16 cellular contexts compared by ENCODE assay signal in genomic region chr9:107172979-107173347, GRCh38.
DNase-seq lines count a peak whose midpoint lies in the region; ATAC-seq and TF ChIP-seq lines count a peak whose summit lies in the region.
"Had no signal": no experiment of that assay in that cellular context is flagged by ENCODE, and none has a peak within 500 bp of the region (broad histone marks: within the 10 kb centered on the region; RNA-seq: fewer than 3 reads in every experiment).

No MANE protein-coding gene starts in this region.

- intact Hi-C loops in gastrocnemius medialis (cut with DNase I; ENCODE audit: low total_unique reads): loop anchor here (2.0 to 10.0 kb wide), 7 partner anchors 30 to 1258 kb away; partner anchors contain the start of gene ZNF462

- H3K27ac ChIP-seq in gastrocnemius medialis: peak overlapping the region; percentile 45 to 94 (median 74)
- H3K27ac ChIP-seq: cardiac muscle cell, parathyroid adenoma, SK-N-MC had no signal

- in situ Hi-C loops in gastrocnemius medialis (cut with MboI; ENCODE audit: low sequenced_read_pairs in 4 of 4): loop anchor here in 1 of 4 donors (25.0 kb wide), 1 partner anchor 536 kb away; no protein-coding TSS in a partner anchor

- H3K36me3 ChIP-seq in gastrocnemius medialis: no peaks in the 10 kb centered on the region
- H3K36me3 ChIP-seq: cardiac muscle cell had no signal

- H3K27me3 ChIP-seq in gastrocnemius medialis: no peaks in the 10 kb centered on the region
- H3K27me3 ChIP-seq: cardiac muscle cell had no signal

- no peak overlapping the region for H3K4me3 ChIP-seq in gastrocnemius medialis
- H3K4me3 ChIP-seq: cardiac muscle cell, SK-N-MC had no signal

- no peak for TF ChIP-seq CTCF in gastrocnemius medialis (IDR thresholded peaks at IDR 0.05 in 4 of 5, conservative IDR thresholded peaks at IDR 0.05 in 1 of 5)

- no peaks in the 10 kb centered on the region for H3K9me3 ChIP-seq in gastrocnemius medialis

- TF ChIP-seq POLR2A in gastrocnemius medialis (IDR thresholded peaks at IDR 0.05): no peak

- peak; percentile 5 for DNase-seq in stimulated activated CD4-positive, alpha-beta T cell treated with anti-CD3 and anti-CD28 coated beads, Interleukin-1b, Interleukin-23, amount 100 ng/mL, for 48 hours
- DNase-seq in stimulated activated CD4-positive, alpha-beta T cell treated with anti-CD3 and anti-CD28 coated beads, Interleukin-12 subunit alpha, Interleukin-12 subunit beta, amount 100 ng/mL, for 4 hours: no peak
- no peak for DNase-seq in gastrocnemius medialis
- no peak for DNase-seq in GM19238 (ENCODE audit: insufficient read length, low spot score)
- no peak for DNase-seq in NCI-H2227 (lab: John Stamatoyannopoulos, UW; ENCODE audit: unreplicated experiment)
- no peak for DNase-seq in Ammon's horn (ENCODE audit: low spot score)
- DNase-seq: activated effector memory CD4-positive, alpha-beta T cell treated with anti-CD3 and anti-CD28 coated beads, Interleukin-2, amount 50 U/mL, for 16 hours; DMS 273 treated with DMSO at 0.1 percent for 48 hours; H9; IMR-90; NCI-H1436 treated with DMSO at 0.1 percent for 48 hours had no signal

- ATAC-seq in HG02571 (IDR thresholded peaks at IDR 0.05; ENCODE audit: unreplicated experiment) (peak; percentile 62), HG03280 (IDR thresholded peaks at IDR 0.05; ENCODE audit: unreplicated experiment) (peak; percentile 47), gastrocnemius medialis (no peak)

- peaks cover 38 to 48% of the 10 kb centered on the region in 2 donors for H3K4me1 ChIP-seq in gastrocnemius medialis
- H3K4me1 ChIP-seq: parathyroid adenoma had no signal

Comparison
In these comparisons a context has a peak if more than half of its experiments do, and no peak if none do; other contexts are left out.
1. ATAC-seq: peak in HG02571 (single experiment) and HG03280 (single experiment); none in gastrocnemius medialis (0 of 2).